In genomic region chr4:56435001-56435747, GRCh38 we compare ENCODE assay signal across 7 cellular contexts.
A peak's percentile ranks its signal among the peaks of the same experiment; 100 is the strongest.
DNase-seq lines count a peak whose midpoint lies in the region; ATAC-seq and TF ChIP-seq lines count a peak whose summit lies in the region.

Gene PPAT, minus strand, starts transcription at chr4:56435615. Its CDS starts 138 bp downstream, at chr4:56435477.

- DNase-seq in NCI-H2029 treated with DMSO at 0.1 percent for 48 hours (lab: John Stamatoyannopoulos, UW): peak; percentile 93
- DNase-seq in T-helper 9 cell: peak; percentile 98
- DNase-seq in astrocyte of the cerebellum (ENCODE audit: low read depth): peak; percentile 90
- DNase-seq in hepatic stellate cell (ENCODE audit: low spot score): peak; percentile 98
- DNase-seq in retinal pigment epithelial cell (ENCODE audit: low read depth): peak; percentile 92

- peak within 1 kb of the TSS; percentile 85 for H3K4me3 ChIP-seq in astrocyte of the cerebellum (ENCODE audit: low read depth, low read length)
- H3K4me3 ChIP-seq in retinal pigment epithelial cell (ENCODE audit: low read length): peak within 1 kb of the TSS; percentile 85

- ATAC-seq in GM18499 (IDR thresholded peaks at IDR 0.05; ENCODE audit: insufficient read depth, unreplicated experiment) (peak; percentile 50), HG02938 (IDR thresholded peaks at IDR 0.05; ENCODE audit: unreplicated experiment) (peak; percentile 69)

- in situ Hi-C loops in astrocyte of the cerebellum (cut with HindIII; ENCODE audit: low sequenced_read_pairs): no loop called here

- TF ChIP-seq CTCF in astrocyte of the cerebellum (IDR thresholded peaks at IDR 0.05; ENCODE audit: low read depth, low read length, missing control alignments) (peak; percentile 31), retinal pigment epithelial cell (conservative IDR thresholded peaks at IDR 0.05; ENCODE audit: low read depth, low read length) (no peak)

Comparison
In these comparisons a context has a peak if more than half of its experiments do, and no peak if none do; other contexts are left out.
1. Peak in every context shown above with its lines: DNase-seq, ATAC-seq and H3K4me3 ChIP-seq.